In genomic region chr19:1020868-1021425, GRCh38 we compare ENCODE assay signal across 8 cellular contexts. TPM values are rescaled to one million over a fixed set of nuclear protein-coding genes. Genes with fewer than 3 reads are reported as not detected.
DNase-seq lines count a peak whose midpoint lies in the region; ATAC-seq and TF ChIP-seq lines count a peak whose summit lies in the region.

TMEM259 (minus strand) TSS chr19:1021123; CDS start chr19:1020996, 127 bp downstream.

- no peaks in the 10 kb centered on the region for H3K36me3 ChIP-seq in ascending aorta
- no peaks in the 10 kb centered on the region for H3K36me3 ChIP-seq in right atrium auricular region
- H3K36me3 ChIP-seq in uterus = no peaks in the 10 kb centered on the region

- intact Hi-C loops in ascending aorta (cut with DNase I) (loop anchor here (1.0 kb wide), 2 partner anchors 37 to 81 kb away; partner anchors contain the start of gene WDR18), uterus (cut with DNase I; ENCODE audit: low total_unique reads) (no loop called here)

- H3K9me3 ChIP-seq in ascending aorta (no peaks in the 10 kb centered on the region), right atrium auricular region (no peaks in the 10 kb centered on the region), uterus (no peaks in the 10 kb centered on the region)

- TF ChIP-seq POLR2A in uterus (IDR thresholded peaks at IDR 0.05) = peak; percentile 58 to 64

- ATAC-seq in GM18508 (IDR thresholded peaks at IDR 0.05; ENCODE audit: insufficient read depth, unreplicated experiment) (peak; percentile 41), HG02981 (IDR thresholded peaks at IDR 0.05; ENCODE audit: unreplicated experiment) (peak; percentile 82)

- H3K27ac ChIP-seq in ascending aorta (peak within 1 kb of the TSS; percentile 93 to 95), right atrium auricular region (peak within 1 kb of the TSS; percentile 89 to 94), uterus (peak within 1 kb of the TSS; percentile 90 to 95)

- H3K27me3 ChIP-seq in ascending aorta (no peaks in the 10 kb centered on the region), right atrium auricular region (no peaks in the 10 kb centered on the region), uterus (no peaks in the 10 kb centered on the region)

- no peak for TF ChIP-seq CTCF in ascending aorta (IDR thresholded peaks at IDR 0.05)
- TF ChIP-seq CTCF in right atrium auricular region (IDR thresholded peaks at IDR 0.05) = peak in 1 of 2 donors; percentile 16
- TF ChIP-seq CTCF in uterus (IDR thresholded peaks at IDR 0.05) = peak in 2 of 4 experiments; percentile 4 to 39

- H3K4me3 ChIP-seq in ascending aorta = peak within 1 kb of the TSS; percentile 93 to 94
- peak within 1 kb of the TSS; percentile 83 to 92 for H3K4me3 ChIP-seq in right atrium auricular region
- peak within 1 kb of the TSS; percentile 72 to 90 for H3K4me3 ChIP-seq in uterus

- DNase-seq in NCI-H2029 treated with DMSO at 0.1 percent for 48 hours (lab: John Stamatoyannopoulos, UW) (peak; percentile 98), T-helper 22 cell (ENCODE audit: low read depth) (peak; percentile 97), ascending aorta (ENCODE audit: low spot score in 2 of 2) (peak; percentile 87 to 98), right atrium auricular region (ENCODE audit: low spot score) (peak; percentile 97), putamen (ENCODE audit: low spot score) (peak; percentile 98), uterus (peak; percentile 95 to 99)

- H3K4me1 ChIP-seq in ascending aorta = peaks cover 39 to 50% of the 10 kb centered on the region in 2 donors
- H3K4me1 ChIP-seq in right atrium auricular region = peaks cover 0 to 67% of the 10 kb centered on the region in 2 donors
- peaks cover 6 to 39% of the 10 kb centered on the region in 2 donors for H3K4me1 ChIP-seq in uterus

RNA-seq across cellular contexts. Expression of gene TMEM259, which starts in this region (rescaled TPM):
- 452 TPM for total RNA-seq in ascending aorta
- total RNA-seq in right atrium auricular region = 100 to 1,000 TPM; 129 to 170 TPM
- 100 to 1,000 TPM in 1 of 4 donors, 10 to 100 TPM in 3; 47.4 to 164 (median 56.9) TPM for total RNA-seq in uterus

Comparison
In these comparisons a context has a peak if more than half of its experiments do, and no peak if none do; other contexts are left out.
1. Peak in every context shown above with its lines: DNase-seq, ATAC-seq, H3K4me3 ChIP-seq and H3K27ac ChIP-seq.